Comparison of ENCODE assay signal across 19 cellular contexts in the genomic region with DNA sequence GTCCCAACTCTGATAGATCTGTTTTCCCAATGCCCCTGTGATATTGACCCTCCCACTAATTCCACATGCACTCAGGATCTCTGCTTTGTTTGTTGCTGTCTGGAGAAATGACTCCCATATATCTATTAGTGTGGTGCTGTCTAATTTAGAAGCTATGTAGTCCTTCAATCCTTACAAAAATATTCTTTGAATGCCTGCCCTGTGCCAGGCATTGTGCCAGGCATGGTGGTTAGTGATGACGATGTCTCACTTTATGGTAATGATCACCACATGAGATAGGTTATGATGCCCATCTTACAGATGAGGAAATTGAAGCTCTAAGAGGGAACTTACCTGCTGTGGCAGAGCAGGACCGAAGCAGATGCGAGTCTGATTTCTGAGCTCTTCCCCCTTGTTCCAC. TPM values are rescaled to one million over a fixed set of nuclear protein-coding genes. Genes with fewer than 3 reads are reported as not detected.
"Had no signal": no experiment of that assay in that cellular context is flagged by ENCODE, and none has a peak within 500 bp of the region (broad histone marks: within the 10 kb centered on the region; RNA-seq: fewer than 3 reads in every experiment).

No MANE protein-coding gene starts in this region.

- H3K4me3 Mint-ChIP-seq: activated naive CD4-positive, alpha-beta T cell treated with anti-CD3 and anti-CD28 coated beads for 36 hours; activated T-helper 1 cell treated with anti-CD3 and anti-CD28 coated beads, Interleukin-12 subunit alpha, Interleukin-12 subunit beta, Interleukin-2, Interleukin-4 antibody, amounts not matched to agents 30 ng/mL and 10 ng/mL and 1 ng/mL, durations not matched to agents 14 hours and 24 hours and 36 hours; natural killer cell treated with Interleukin-12 subunit alpha and Interleukin-12 subunit beta and Interleukin-15 and Interleukin-18, amount 100 ng/mL, for 72 hours; stimulated activated naive CD8-positive, alpha-beta T cell treated with anti-CD3 and anti-CD28 coated beads, Interleukin-15, Interleukin-2, amounts not matched to agents 100 ng/mL and 50 ng/mL, for 24 hours; T-helper 1 cell treated with Interleukin-12 subunit alpha and Interleukin-12 subunit beta and Interleukin-4 antibody, amounts not matched to agents 30 μg/mL and 1 μg/mL, for 36 hours; WTC11 had no signal

- H3K9me3 ChIP-seq: prostate gland, thoracic aorta had no signal

- H3K27ac ChIP-seq: epithelial cell of prostate, prostate gland, thoracic aorta had no signal

- DNase-seq: activated CD4-positive, alpha-beta T cell treated with anti-CD3 and anti-CD28 coated beads for 48 hours; activated naive CD4-positive, alpha-beta T cell treated with anti-CD3 and anti-CD28 coated beads for 36 hours; central memory CD4-positive, alpha-beta T cell; cortex of kidney; effector CD8-positive, alpha-beta T cell; occipital lobe; stimulated activated CD4-positive, alpha-beta T cell treated with anti-CD3 and anti-CD28 coated beads, Interleukin-12 subunit alpha, Interleukin-12 subunit beta, amount 100 ng/mL, for 4 hours had no signal

- H3K4me3 ChIP-seq: prostate gland, thoracic aorta had no signal

- H3K27ac Mint-ChIP-seq: activated naive CD4-positive, alpha-beta T cell treated with anti-CD3 and anti-CD28 coated beads for 36 hours; activated T-helper 1 cell treated with anti-CD3 and anti-CD28 coated beads, Interleukin-12 subunit alpha, Interleukin-12 subunit beta, Interleukin-2, Interleukin-4 antibody, amounts not matched to agents 30 ng/mL and 10 ng/mL and 1 ng/mL, durations not matched to agents 14 hours and 24 hours and 36 hours; natural killer cell treated with Interleukin-12 subunit alpha and Interleukin-12 subunit beta and Interleukin-15 and Interleukin-18, amount 100 ng/mL, for 72 hours; stimulated activated naive CD8-positive, alpha-beta T cell treated with anti-CD3 and anti-CD28 coated beads, Interleukin-15, Interleukin-2, amounts not matched to agents 100 ng/mL and 50 ng/mL, for 24 hours; T-helper 1 cell treated with Interleukin-12 subunit alpha and Interleukin-12 subunit beta and Interleukin-4 antibody, amounts not matched to agents 30 μg/mL and 1 μg/mL, for 36 hours; WTC11 had no signal

- H3K36me3 Mint-ChIP-seq: natural killer cell treated with Interleukin-12 subunit alpha and Interleukin-12 subunit beta and Interleukin-15 and Interleukin-18, amount 100 ng/mL, for 72 hours had no signal

- H3K4me1 ChIP-seq: prostate gland had no signal

- H3K9me3 Mint-ChIP-seq: activated naive CD4-positive, alpha-beta T cell treated with anti-CD3 and anti-CD28 coated beads for 36 hours; activated T-helper 1 cell treated with anti-CD3 and anti-CD28 coated beads, Interleukin-12 subunit alpha, Interleukin-12 subunit beta, Interleukin-2, Interleukin-4 antibody, amounts not matched to agents 30 ng/mL and 10 ng/mL and 1 ng/mL, durations not matched to agents 14 hours and 24 hours and 36 hours; natural killer cell treated with Interleukin-12 subunit alpha and Interleukin-12 subunit beta and Interleukin-15 and Interleukin-18, amount 100 ng/mL, for 72 hours; stimulated activated naive CD8-positive, alpha-beta T cell treated with anti-CD3 and anti-CD28 coated beads, Interleukin-15, Interleukin-2, amounts not matched to agents 100 ng/mL and 50 ng/mL, for 24 hours; T-helper 1 cell treated with Interleukin-12 subunit alpha and Interleukin-12 subunit beta and Interleukin-4 antibody, amounts not matched to agents 30 μg/mL and 1 μg/mL, for 36 hours; WTC11 had no signal

- H3K36me3 ChIP-seq: prostate gland had no signal

RNA-seq across cellular contexts. Expression of gene MYOG, which starts 12.9 kb away (rescaled TPM):
- total RNA-seq: activated naive CD4-positive, alpha-beta T cell treated with anti-CD3 and anti-CD28 coated beads for 36 hours; activated T-helper 1 cell treated with anti-CD3 and anti-CD28 coated beads, Interleukin-12 subunit alpha, Interleukin-12 subunit beta, Interleukin-2, Interleukin-4 antibody, amounts not matched to agents 30 ng/mL and 10 ng/mL and 1 ng/mL, durations not matched to agents 14 hours and 24 hours and 36 hours; lung microvascular endothelial cell; mononuclear cell; natural killer cell treated with Interleukin-12 subunit alpha and Interleukin-12 subunit beta and Interleukin-15 and Interleukin-18, amount 100 ng/mL, for 72 hours; occipital lobe; sciatic nerve; thoracic aorta; WTC11 had no signal
- polyA plus RNA-seq: urinary bladder had no signal

RNA-seq across cellular contexts. Expression of gene ADORA1, which starts 54.6 kb away (rescaled TPM):
- total RNA-seq: activated naive CD4-positive, alpha-beta T cell treated with anti-CD3 and anti-CD28 coated beads for 36 hours; activated T-helper 1 cell treated with anti-CD3 and anti-CD28 coated beads, Interleukin-12 subunit alpha, Interleukin-12 subunit beta, Interleukin-2, Interleukin-4 antibody, amounts not matched to agents 30 ng/mL and 10 ng/mL and 1 ng/mL, durations not matched to agents 14 hours and 24 hours and 36 hours; lung microvascular endothelial cell; mononuclear cell; natural killer cell treated with Interleukin-12 subunit alpha and Interleukin-12 subunit beta and Interleukin-15 and Interleukin-18, amount 100 ng/mL, for 72 hours; thoracic aorta had no signal
